Comparison of ENCODE assay signal across 19 cellular contexts in genomic region chr13:113098163-113098732, GRCh38. TPM values are rescaled to one million over a fixed set of nuclear protein-coding genes. Genes with fewer than 3 reads are reported as not detected.
DNase-seq lines count a peak whose midpoint lies in the region; TF ChIP-seq lines count a peak whose summit lies in the region.
"Had no signal": no experiment of that assay in that cellular context is flagged by ENCODE, and none has a peak within 500 bp of the region (broad histone marks: within the 10 kb centered on the region; RNA-seq: fewer than 3 reads in every experiment).

No MANE protein-coding gene starts in this region.

- peak; percentile 15 for DNase-seq in NCI-H748 (lab: John Stamatoyannopoulos, UW; ENCODE audit: unreplicated experiment)
- DNase-seq in NCI-H748 treated with DMSO at 0.1 percent for 48 hours (lab: John Stamatoyannopoulos, UW), result no peak
- peak; percentile 40 for DNase-seq in astrocyte of the hippocampus (ENCODE audit: low read depth, low spot score)
- peak; percentile 63 for DNase-seq in left kidney (ENCODE audit: low read depth, low spot score)
- no peak for DNase-seq in type B pancreatic cell (ENCODE audit: extremely low spot score, unreplicated experiment)
- DNase-seq in HPDE6-E6E7 (ENCODE audit: extremely low spot score), result no peak
- no peak for DNase-seq in SIG-M5 (lab: John Stamatoyannopoulos, UW)
- no peak for DNase-seq in superior temporal gyrus (ENCODE audit: extremely low spot score)
- DNase-seq: 8988T; activated CD8-positive, alpha-beta memory T cell treated with anti-CD3 and anti-CD28 coated beads, Interleukin-2, amount 10 ng/mL, durations not matched to agents 7 days and 5 days; activated effector memory CD4-positive, alpha-beta T cell treated with Interleukin-2 at 50 U/mL for 16 hours; amniotic stem cell; CD4-positive, alpha-beta T cell; colonic mucosa; DMS79; NCI-H1436 treated with DMSO at 0.1 percent for 48 hours; stimulated activated naive CD4-positive, alpha-beta T cell treated with Interleukin-2 at 50 U/mL for 16 hours; transverse colon had no signal

- peak overlapping the region; percentile 53 for H3K4me3 Mint-ChIP-seq in type B pancreatic cell
- H3K4me3 Mint-ChIP-seq: activated CD8-positive, alpha-beta memory T cell treated with anti-CD3 and anti-CD28 coated beads, Interleukin-2, amount 10 ng/mL, durations not matched to agents 7 days and 5 days; CD4-positive, alpha-beta T cell; T-helper 2 cell treated with Interferon-gamma antibody and Interleukin-4, amounts not matched to agents 5 μg/mL and 100 μg/mL, for 36 hours had no signal

- no peaks in the 10 kb centered on the region for H3K9me3 Mint-ChIP-seq in type B pancreatic cell
- H3K9me3 Mint-ChIP-seq: CD4-positive, alpha-beta T cell; T-helper 2 cell treated with Interferon-gamma antibody and Interleukin-4, amounts not matched to agents 5 μg/mL and 100 μg/mL, for 36 hours had no signal

- peaks cover 3% of the 10 kb centered on the region for H3K36me3 Mint-ChIP-seq in type B pancreatic cell
- H3K36me3 Mint-ChIP-seq: activated CD8-positive, alpha-beta memory T cell treated with anti-CD3 and anti-CD28 coated beads, Interleukin-2, amount 10 ng/mL, durations not matched to agents 7 days and 5 days had no signal

- TF ChIP-seq CTCF in type B pancreatic cell (conservative IDR thresholded peaks at IDR 0.05), result no peak

- H3K27ac Mint-ChIP-seq in type B pancreatic cell, result peak overlapping the region; percentile 96
- H3K27ac Mint-ChIP-seq: activated CD8-positive, alpha-beta memory T cell treated with anti-CD3 and anti-CD28 coated beads, Interleukin-2, amount 10 ng/mL, durations not matched to agents 7 days and 5 days; CD4-positive, alpha-beta T cell; T-helper 2 cell treated with Interferon-gamma antibody and Interleukin-4, amounts not matched to agents 5 μg/mL and 100 μg/mL, for 36 hours had no signal

- H3K27me3 Mint-ChIP-seq in type B pancreatic cell, result peaks cover 7% of the 10 kb centered on the region
- H3K27me3 Mint-ChIP-seq: activated CD8-positive, alpha-beta memory T cell treated with anti-CD3 and anti-CD28 coated beads, Interleukin-2, amount 10 ng/mL, durations not matched to agents 7 days and 5 days; CD4-positive, alpha-beta T cell had no signal

- H3K4me1 Mint-ChIP-seq in type B pancreatic cell (ENCODE audit: unreplicated experiment), result peaks cover 11% of the 10 kb centered on the region
- H3K4me1 Mint-ChIP-seq: activated CD8-positive, alpha-beta memory T cell treated with anti-CD3 and anti-CD28 coated beads, Interleukin-2, amount 10 ng/mL, durations not matched to agents 7 days and 5 days had no signal

RNA-seq across cellular contexts. Expression of gene F7, which starts 7.3 kb away (rescaled TPM):
- total RNA-seq in type B pancreatic cell (ENCODE audit: low replicate concordance), result 3.0 and 5.3 TPM in 2 replicates
- total RNA-seq: activated CD8-positive, alpha-beta memory T cell treated with anti-CD3 and anti-CD28 coated beads, Interleukin-2, amount 10 ng/mL, durations not matched to agents 7 days and 5 days; CD4-positive, alpha-beta T cell; transverse colon had no signal

RNA-seq across cellular contexts. Expression of gene F10, which starts 24.4 kb away (rescaled TPM):
- total RNA-seq in type B pancreatic cell (ENCODE audit: low replicate concordance), result 34.4 and 53.6 TPM in 2 replicates
- total RNA-seq: activated CD8-positive, alpha-beta memory T cell treated with anti-CD3 and anti-CD28 coated beads, Interleukin-2, amount 10 ng/mL, durations not matched to agents 7 days and 5 days; CD4-positive, alpha-beta T cell had no signal

Comparison
In these comparisons a context has a peak if more than half of its experiments do, and no peak if none do; other contexts are left out.
1. DNase-seq: peak in NCI-H748 (single experiment), astrocyte of the hippocampus (single experiment) and left kidney (single experiment); none in NCI-H748 treated with DMSO at 0.1 percent for 48 hours (single experiment), type B pancreatic cell (single experiment), HPDE6-E6E7 (single experiment), SIG-M5 (single experiment) and superior temporal gyrus (single experiment).